ENCODE assay signal across 30 cellular contexts in genomic region chr11:59261150-59261549, GRCh38. TPM values are rescaled to one million over a fixed set of nuclear protein-coding genes. Genes with fewer than 3 reads are reported as not detected.
DNase-seq lines count a peak whose midpoint lies in the region; ATAC-seq lines count a peak whose summit lies in the region.
"Had no signal": no experiment of that assay in that cellular context is flagged by ENCODE, and none has a peak within 500 bp of the region (broad histone marks: within the 10 kb centered on the region; RNA-seq: fewer than 3 reads in every experiment).

No MANE protein-coding gene starts in this region.

- no peaks in the 10 kb centered on the region for H3K4me1 ChIP-seq in mesendoderm (ENCODE audit: control insufficient read depth, low read depth, low read length)
- H3K4me1 ChIP-seq: ascending aorta, Caco-2, pancreas, upper lobe of right lung had no signal

- no peak overlapping the region for H2BK15ac ChIP-seq in mesendoderm (replicated peaks; ENCODE audit: low read depth)

- WGBS in mesendoderm (ENCODE audit: extremely low coverage, insufficient coverage, low lambda C conversion rate) = no CpG with 5 or more reads among the region's 2 CpGs

- no peak overlapping the region for H3K9ac ChIP-seq in mesendoderm (ENCODE audit: low read length)

- H3K18ac ChIP-seq in mesendoderm (ENCODE audit: low read length) = no peak overlapping the region

- H3K4me2 ChIP-seq in mesendoderm (ENCODE audit: low read length) = no peak overlapping the region

- ATAC-seq in HG03139 (IDR thresholded peaks at IDR 0.05; ENCODE audit: unreplicated experiment) (no peak), HG02571 (IDR thresholded peaks at IDR 0.05; ENCODE audit: unreplicated experiment) (no peak)
- ATAC-seq: left lobe of liver; pancreas; PC-3; stimulated activated memory B cell treated with anti-CD40 and anti-IgM and Interleukin-4, amounts not matched to agents 10 μg/mL and 1 μg/mL and 100 μg/mL, for 72 hours; upper lobe of right lung; WTC11 had no signal

- no peaks in the 10 kb centered on the region for H3K79me2 ChIP-seq in mesendoderm (ENCODE audit: control insufficient read depth, insufficient read depth, low read length)

- H2AK5ac ChIP-seq in mesendoderm (ENCODE audit: low read length) = no peak overlapping the region

- H4K8ac ChIP-seq in mesendoderm (ENCODE audit: low read depth, low read length) = no peak overlapping the region

- no peak overlapping the region for H3K4me3 ChIP-seq in mesendoderm (ENCODE audit: low read length)
- H3K4me3 ChIP-seq: ascending aorta, pancreas, SK-N-MC, upper lobe of right lung had no signal

- no peak overlapping the region for H4K5ac ChIP-seq in mesendoderm (ENCODE audit: low read length)

- H3K27me3 ChIP-seq in mesendoderm (ENCODE audit: insufficient read depth, low read length, poor library complexity) = no peaks in the 10 kb centered on the region
- H3K27me3 ChIP-seq: ascending aorta, pancreas, upper lobe of right lung had no signal

- H3K56ac ChIP-seq in mesendoderm (ENCODE audit: low read length) = no peak overlapping the region

- no peak overlapping the region for H3K23ac ChIP-seq in mesendoderm (ENCODE audit: low read length)

- H3K36me3 ChIP-seq in mesendoderm (ENCODE audit: control insufficient read depth, insufficient read depth, low read length) = no peaks in the 10 kb centered on the region
- H3K36me3 ChIP-seq: ascending aorta, pancreas, upper lobe of right lung had no signal

- peak; percentile 13 for DNase-seq in NCI-H1105 treated with DMSO at 0.1 percent for 48 hours (lab: John Stamatoyannopoulos, UW)
- DNase-seq in NCI-H1105 (lab: John Stamatoyannopoulos, UW) = no peak
- DNase-seq in NCI-H1092 treated with DMSO at 0.1 percent for 48 hours (lab: John Stamatoyannopoulos, UW) = peak; percentile 15
- DNase-seq in NCI-H748 (lab: John Stamatoyannopoulos, UW; ENCODE audit: unreplicated experiment) = peak; percentile 94
- peak; percentile 8 for DNase-seq in mesendoderm
- DNase-seq in NCI-H2227 (lab: John Stamatoyannopoulos, UW; ENCODE audit: unreplicated experiment) = no peak
- DNase-seq: 8988T; activated CD4-positive, alpha-beta T cell treated with anti-CD3 and anti-CD28 coated beads, Interleukin-2, amount 50 U/mL, for 1 hour; activated gamma-delta T cell treated with Interleukin-2 at 50 U/mL for 16 hours; activated T-cell treated with anti-CD3 and anti-CD28 coated beads, Interleukin-2, amount 50 U/mL, for 48 hours; C1 segment of cervical spinal cord; Caco-2; DND-41; effector CD4-positive, alpha-beta T cell; immature natural killer cell; KBM-7; NCI-H446 treated with DMSO at 0.1 percent for 48 hours; nephron progenitor cell; NK-92 treated with Interleukin-12 subunit alpha and Interleukin-12 subunit beta, amount 100 ng/mL, for 24 hours; pancreas; PC-3; stimulated activated CD4-positive, alpha-beta T cell treated with anti-CD3 and anti-CD28 coated beads, Interleukin-15, amount 100 ng/mL, for 24 hours; upper lobe of right lung had no signal

- H2BK5ac ChIP-seq in mesendoderm (ENCODE audit: low read length) = no peak overlapping the region

- H2BK120ac ChIP-seq in mesendoderm (ENCODE audit: low read depth, low read length) = no peak overlapping the region

- H3K27ac ChIP-seq in mesendoderm (ENCODE audit: low read depth, low read length) = no peak overlapping the region
- H3K27ac ChIP-seq: ascending aorta, pancreas, SK-N-MC, upper lobe of right lung had no signal

- no peak overlapping the region for H3K4ac ChIP-seq in mesendoderm (ENCODE audit: low read depth, low read length)

- no peaks in the 10 kb centered on the region for H3K79me1 ChIP-seq in mesendoderm (ENCODE audit: low read length)

RNA-seq across cellular contexts. Expression of gene MPEG1, which starts 48.4 kb away (rescaled TPM):
- not detected for polyA plus RNA-seq in mesendoderm (2013, experiment 1 of 2)
- polyA plus RNA-seq in mesendoderm (2013, experiment 2 of 2) = not detected

Comparison
In these comparisons a context has a peak if more than half of its experiments do, and no peak if none do; other contexts are left out.
1. DNase-seq: peak in NCI-H1105 treated with DMSO at 0.1 percent for 48 hours (single experiment), NCI-H1092 treated with DMSO at 0.1 percent for 48 hours (single experiment), NCI-H748 (single experiment) and mesendoderm (single experiment); none in NCI-H1105 (single experiment) and NCI-H2227 (single experiment).